Comparison of ENCODE assay signal across 13 cellular contexts in genomic region chr3:164377466-164377865, GRCh38.
"Had no signal": no experiment of that assay in that cellular context is flagged by ENCODE, and none has a peak within 500 bp of the region (broad histone marks: within the 10 kb centered on the region; RNA-seq: fewer than 3 reads in every experiment).

No MANE protein-coding gene starts in this region.

- H3K4me3 ChIP-seq: esophagus muscularis mucosa, heart left ventricle, sigmoid colon, upper lobe of right lung had no signal

- H3K4me1 ChIP-seq: esophagus muscularis mucosa, heart left ventricle, sigmoid colon, upper lobe of right lung had no signal

- H3K36me3 ChIP-seq: esophagus muscularis mucosa, heart left ventricle, sigmoid colon, upper lobe of right lung had no signal

- H3K9me3 ChIP-seq: esophagus muscularis mucosa, heart left ventricle, sigmoid colon, upper lobe of right lung had no signal

- H3K27me3 ChIP-seq: esophagus muscularis mucosa, heart left ventricle, sigmoid colon, upper lobe of right lung had no signal

- DNase-seq: activated gamma-delta T cell treated with Interleukin-2 at 50 U/mL for 16 hours; activated T-cell treated with anti-CD3 and anti-CD28 coated beads, Interleukin-2, amount 50 U/mL, for 1 hour; central memory CD4-positive, alpha-beta T cell; heart left ventricle; retina; sigmoid colon; stimulated activated CD4-positive, alpha-beta T cell treated with anti-CD3 and anti-CD28 coated beads, Interleukin-4, amount 100 ng/mL, for 1 hour; stimulated activated naive CD4-positive, alpha-beta T cell treated with Interleukin-2 at 50 U/mL for 16 hours; T-helper 9 cell; upper lobe of right lung had no signal

- ATAC-seq: heart left ventricle; natural killer cell treated with Interleukin-12 subunit alpha and Interleukin-12 subunit beta and Interleukin-15 and Interleukin-18, amount 100 ng/mL, for 72 hours; upper lobe of right lung; WTC11 had no signal

- H3K27ac ChIP-seq: esophagus muscularis mucosa, heart left ventricle, sigmoid colon, upper lobe of right lung had no signal
